9 cellular contexts compared by ENCODE assay signal in the genomic region with DNA sequence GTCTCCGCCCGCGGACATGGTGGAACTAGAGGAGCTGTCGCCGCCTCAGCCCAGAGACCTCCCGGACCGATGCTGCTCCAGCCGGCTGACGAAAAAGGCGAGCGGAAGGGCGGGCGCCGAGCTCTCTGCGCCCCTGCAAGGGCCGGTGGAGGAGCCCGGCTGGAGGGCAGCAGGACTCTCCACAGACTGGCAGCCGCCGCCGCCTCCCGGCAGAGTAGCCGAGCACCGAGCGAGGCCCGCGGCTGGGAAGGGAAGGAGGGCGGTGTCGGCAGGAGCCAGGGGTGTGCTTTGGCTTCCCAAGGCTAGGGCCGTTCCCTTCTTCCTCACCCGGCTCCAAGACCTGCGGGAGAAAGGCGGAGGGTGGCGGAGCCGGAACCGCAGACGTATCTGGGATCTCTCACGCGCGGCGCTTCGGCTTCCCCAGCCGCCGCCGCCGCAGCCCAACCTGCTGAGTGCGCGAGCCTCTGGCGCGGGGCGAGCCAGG. TPM values are rescaled to one million over a fixed set of nuclear protein-coding genes. Genes with fewer than 3 reads are reported as not detected.
DNase-seq lines count a peak whose midpoint lies in the region; ATAC-seq, FAIRE-seq and TF ChIP-seq lines count a peak whose summit lies in the region.
"Not testable (repeated sequence)": the region's sequence is repeated elsewhere in the genome, so short reads cannot be mapped to it uniquely, and the experiment has no call there.
"Had no signal": no experiment of that assay in that cellular context is flagged by ENCODE, and none has a peak within 500 bp of the region (broad histone marks: within the 10 kb centered on the region; RNA-seq: fewer than 3 reads in every experiment).

A gene (minus strand): TSS at position 466 of the 484 bp plus-strand sequence. CDS start 448 bp downstream, at position 18.

- H3K4me1 Mint-ChIP-seq in activated naive CD8-positive, alpha-beta T cell (ENCODE audit: low read depth), result not testable (repeated sequence)
- H3K4me1 Mint-ChIP-seq in naive thymus-derived CD8-positive, alpha-beta T cell, result peaks cover 6 to 15% (median 9%) of the 10 kb centered on the region in 4 donors

- not testable (repeated sequence) for TF ChIP-seq EP300 in H1 (IDR thresholded peaks at IDR 0.05; ENCODE audit: borderline replicate concordance in 1 of 2, low read depth in 2 of 2, low read length in 2 of 2)

- not testable (repeated sequence) for H4K91ac ChIP-seq in H1 (replicated peaks; ENCODE audit: insufficient read length, low read length)

- H3K23me2 ChIP-seq in H1 (ENCODE audit: low read depth, low read length), result not testable (repeated sequence)

- not testable (repeated sequence) for H2BK20ac ChIP-seq in H1 (ENCODE audit: low read length)

- WGBS in H1 (ENCODE audit: extremely low coverage in 1 of 2, insufficient coverage in 1 of 2, insufficient read length in 1 of 2, insufficient replicate concordance in 2 of 2, low coverage in 1 of 2, low lambda C conversion rate in 2 of 2, missing lambda C conversion rate in 1 of 2), 2 experiments, result 3% methylated on average over 30 of the region's 50 CpGs; no CpG with 5 or more reads in 1 of the 2 experiments

- in situ Hi-C loops in Panc1 (cut with HindIII; ENCODE audit: low pct_unique_long_range_greater_than_20kb, low sequenced_read_pairs), result not testable (repeated sequence)

- H3K27me3 Mint-ChIP-seq in activated naive CD8-positive, alpha-beta T cell, result peaks cover 31% of the 10 kb centered on the region
- H3K27me3 Mint-ChIP-seq in naive thymus-derived CD8-positive, alpha-beta T cell, result peaks cover 24 to 75% (median 41%) of the 10 kb centered on the region in 5 donors

- H3K79me1 ChIP-seq in H1 (ENCODE audit: low read depth, low read length), result not testable (repeated sequence)

- H3K9ac ChIP-seq in H1 (replicated peaks in 1 of 4; ENCODE audit: extremely low read depth in 1 of 4, low read depth in 3 of 4, low read length in 3 of 4); iPS-15b (ENCODE audit: low read depth, low read length); skeletal muscle satellite cell (ENCODE audit: low read depth, low read length): not testable (repeated sequence)

- H3K36me3 Mint-ChIP-seq in activated naive CD8-positive, alpha-beta T cell, result not testable (repeated sequence)
- peaks cover 0 to 11% (median 2%) of the 10 kb centered on the region in 3 donors for H3K36me3 Mint-ChIP-seq in naive thymus-derived CD8-positive, alpha-beta T cell

- not testable (repeated sequence) for TF ChIP-seq POLR2A in H1 (IDR thresholded peaks at IDR 0.05; ENCODE audit: control extremely low read depth in 1 of 2, low read depth in 2 of 2, low read length in 2 of 2)

- H2BK15ac ChIP-seq in H1 (ENCODE audit: low read length), result not testable (repeated sequence)

- H2AFZ ChIP-seq in ACC112 (ENCODE audit: low read length, unreplicated experiment), result peak within 1 kb of the TSS; percentile 14
- not testable (repeated sequence) for H2AFZ ChIP-seq in H1 (ENCODE audit: low read length)

- CTCF ChIA-PET in Panc1 (lab: Charles Lee) (interaction anchor here (0.8 kb wide), 1 partner anchor 31 kb away, joined by 4 read pairs; no protein-coding TSS in a partner anchor), H1 (lab: Charles Lee; ENCODE audit: partially characterized antibody) (interaction anchor here (0.6 kb wide), 1 partner anchor 57 kb away, joined by 3 read pairs; no protein-coding TSS in a partner anchor)

- H2BK12ac ChIP-seq in H1 (ENCODE audit: low read depth, low read length), result not testable (repeated sequence)

- not testable (repeated sequence) for H4K8ac ChIP-seq in H1 (ENCODE audit: extremely low read depth, insufficient read depth, low read length)

- intact Hi-C loops in Panc1 (cut with micrococcal nuclease; ENCODE audit: unreplicated experiment), result not testable (repeated sequence)

- not testable (repeated sequence) for H3K79me2 ChIP-seq in ACC112 (ENCODE audit: control insufficient read depth, insufficient read depth, low read length, unreplicated experiment); H1 (ENCODE audit: control insufficient read depth in 1 of 2, insufficient read depth in 2 of 2, low read length in 2 of 2)

- not testable (repeated sequence) for FAIRE-seq in H1 (lab: Jason Lieb, UNC)

- H2BK5ac ChIP-seq in H1 (ENCODE audit: low read depth, low read length), result not testable (repeated sequence)

- not testable (repeated sequence) for DNase-seq in Panc1 (ENCODE audit: low read depth, low spot score); naive thymus-derived CD8-positive, alpha-beta T cell
- DNase-seq in H1 (ENCODE audit: low read depth in 1 of 2, low spot score in 2 of 2), result peak; percentile 10 to 77

- ATAC-seq in HG02610 (IDR thresholded peaks at IDR 0.05; ENCODE audit: unreplicated experiment) (peak; percentile 41), Panc1 (peak; percentile 88)
- peak; percentile 30 to 35 for ATAC-seq in naive thymus-derived CD8-positive, alpha-beta T cell

- H3K4me3 Mint-ChIP-seq in activated naive CD8-positive, alpha-beta T cell, result peak within 1 kb of the TSS; percentile 76
- peak within 1 kb of the TSS in 7 of 10 donors; percentile 1 to 64 (median 57) for H3K4me3 Mint-ChIP-seq in naive thymus-derived CD8-positive, alpha-beta T cell

- not testable (repeated sequence) for H2AK5ac ChIP-seq in H1 (ENCODE audit: low read depth, low read length)

- not testable (repeated sequence) for H3K23ac ChIP-seq in H1 (ENCODE audit: insufficient read length)

- POLR2A ChIA-PET in Panc1 (lab: Charles Lee); H1 (lab: Charles Lee; ENCODE audit: partially characterized antibody); naive thymus-derived CD8-positive, alpha-beta T cell (lab: Charles Lee): not testable (repeated sequence)

- H3K4me3 ChIP-seq in ACC112 (ENCODE audit: low read depth, low read length), result 0 out of 2 replicates have a peak within 1 kb of the TSS, but pooled peaks have one; percentile 33
- peak within 1 kb of the TSS; percentile 27 to 33 for H3K4me3 ChIP-seq in Panc1 (ENCODE audit: low read depth in 2 of 2, low read length in 2 of 2)
- peak within 1 kb of the TSS; percentile 24 to 56 (median 32); a peak in 6 of 8 replicates for H3K4me3 ChIP-seq in H1 (ENCODE audit: extremely low read depth in 1 of 4, insufficient read depth in 2 of 4, low read depth in 3 of 4, low read length in 4 of 4)
- peak within 1 kb of the TSS; percentile 46 for H3K4me3 ChIP-seq in iPS-15b (ENCODE audit: low read depth, low read length)
- H3K4me3 ChIP-seq in skeletal muscle satellite cell (ENCODE audit: low read length), result not testable (repeated sequence)

- not testable (repeated sequence) for H3K14ac ChIP-seq in H1 (ENCODE audit: insufficient read length)

- not testable (repeated sequence) for TF ChIP-seq RAD21 in H1 (IDR thresholded peaks at IDR 0.05 in 1 of 2, conservative IDR thresholded peaks at IDR 0.05 in 1 of 2; ENCODE audit: low read depth in 2 of 2, low read length in 2 of 2)

- not testable (repeated sequence) for H3K27ac Mint-ChIP-seq in activated naive CD8-positive, alpha-beta T cell
- H3K27ac Mint-ChIP-seq in naive thymus-derived CD8-positive, alpha-beta T cell, result peak within 1 kb of the TSS in 1 of 10 donors; percentile 63

- not testable (repeated sequence) for H3K4me1 ChIP-seq in ACC112 (ENCODE audit: control insufficient read depth, insufficient read depth, low read length, unreplicated experiment); Panc1 (ENCODE audit: control insufficient read depth, insufficient read depth, low read length); H1 (replicated peaks in 1 of 4; ENCODE audit: control insufficient read depth in 3 of 4, insufficient read depth in 4 of 4, low read length in 3 of 4); iPS-15b (ENCODE audit: control insufficient read depth, insufficient read depth, low read length); skeletal muscle satellite cell (ENCODE audit: control insufficient read depth, insufficient read depth, low read length)

- not testable (repeated sequence) for H2BK120ac ChIP-seq in H1 (replicated peaks; ENCODE audit: low read depth, low read length)

- not testable (repeated sequence) for TF ChIP-seq CTCF in Panc1 (IDR thresholded peaks at IDR 0.05); H1 (IDR thresholded peaks at IDR 0.05; ENCODE audit: control extremely low read depth in 1 of 3, insufficient read depth in 1 of 3, low read depth in 1 of 3, low read length in 3 of 3)

- not testable (repeated sequence) for H3K9me3 ChIP-seq in Panc1 (ENCODE audit: control insufficient read depth, insufficient read depth, low read depth, low read length); H1 (ENCODE audit: insufficient read depth in 2 of 2, low read depth in 1 of 2, low read length in 1 of 2); iPS-15b (ENCODE audit: control insufficient read depth, insufficient read depth, low read length); skeletal muscle satellite cell (replicated peaks; ENCODE audit: low read length)

- peak within 1 kb of the TSS; percentile 62 to 69 for H3K4me2 ChIP-seq in H1 (ENCODE audit: insufficient read depth in 1 of 2, low read depth in 2 of 2, low read length in 2 of 2)
- peak within 1 kb of the TSS; percentile 65 for H3K4me2 ChIP-seq in skeletal muscle satellite cell (ENCODE audit: low read length)

- not testable (repeated sequence) for H4K5ac ChIP-seq in H1 (ENCODE audit: insufficient read length, low read depth, low read length)

- not testable (repeated sequence) for H3K4ac ChIP-seq in H1 (replicated peaks; ENCODE audit: insufficient read length, low read depth, low read length)

- BruUV-seq in Panc1 (replicated peaks; lab: Mats Ljungman, UMichigan), result not testable (repeated sequence)

- H3K9me3 Mint-ChIP-seq in activated naive CD8-positive, alpha-beta T cell (ENCODE audit: low read depth); naive thymus-derived CD8-positive, alpha-beta T cell: not testable (repeated sequence)

- H4K20me1 ChIP-seq in H1 (replicated peaks in 1 of 2; ENCODE audit: control insufficient read depth in 1 of 2, insufficient read depth in 2 of 2, low read length in 2 of 2), result not testable (repeated sequence)

- H3K18ac ChIP-seq in H1 (ENCODE audit: extremely low read depth, low read length), result not testable (repeated sequence)

- H3K27ac ChIP-seq in ACC112 (ENCODE audit: low read depth, low read length); Panc1 (ENCODE audit: low read length); H1 (ENCODE audit: low read depth, low read length): not testable (repeated sequence)

- H3K36me3 ChIP-seq in ACC112 (ENCODE audit: insufficient read depth, low read length); Panc1 (ENCODE audit: control insufficient read depth, insufficient read depth, low read length); H1 (ENCODE audit: control insufficient read depth in 2 of 4, insufficient read depth in 4 of 4, low read length in 3 of 4); iPS-15b (ENCODE audit: control insufficient read depth, insufficient read depth, low read length); skeletal muscle satellite cell (ENCODE audit: insufficient read depth, low read length): not testable (repeated sequence)

- H3K56ac ChIP-seq in H1 (replicated peaks; ENCODE audit: insufficient read length, low read depth, low read length), result not testable (repeated sequence)

- peaks cover 17% of the 10 kb centered on the region for H3K27me3 ChIP-seq in ACC112 (ENCODE audit: insufficient read depth, low read length)
- H3K27me3 ChIP-seq in Panc1 (ENCODE audit: control insufficient read depth, insufficient read depth, low read length); skeletal muscle satellite cell (ENCODE audit: control insufficient read depth, insufficient read depth, low read length): not testable (repeated sequence)
- H3K27me3 ChIP-seq in H1 (replicated peaks in 1 of 4; ENCODE audit: control insufficient read depth in 3 of 4, extremely low read depth in 1 of 4, insufficient read depth in 3 of 4, low read length in 3 of 4), result peaks cover 0 to 10% (median 3%) of the 10 kb centered on the region in 4 experiments; a peak in 5 of 7 replicates
- H3K27me3 ChIP-seq in iPS-15b (ENCODE audit: control insufficient read depth, insufficient read depth, low read length), result peaks cover 19% of the 10 kb centered on the region

RNA-seq across cellular contexts. Expression of the gene that starts here (rescaled TPM):
- not detected for total RNA-seq in Panc1 (2021; ENCODE audit: unreplicated experiment)
- polyA plus RNA-seq in Panc1 (2012; ENCODE audit: insufficient read length), result 2.0 TPM
- 0.17 and 0.22 TPM in 2 replicates for total RNA-seq in H1 (2021; fragmentation: NEBNext Ultra II Directional; extraction: Animal tissue kit (Norgen Biotek cat#: 25700))
- polyA plus RNA-seq in H1 (2011; rRNA removed), result 0.05 and 0.06 TPM in 2 replicates
- 0.05 TPM for polyA plus RNA-seq in H1 (2011; cell fraction: cytosol; rRNA removed)
- not detected for polyA plus RNA-seq in H1 (2011; cell fraction: nucleus; rRNA removed)
- 0.05 to 0.10 TPM in 2 of 4 replicates, not detected in the others for polyA plus RNA-seq in H1 (2012, experiment 1 of 2)
- not detected for polyA plus RNA-seq in H1 (2012, experiment 2 of 2)
- polyA plus RNA-seq in H1 (2013, experiment 1 of 2), result 0.02 TPM
- 0.02 TPM for polyA plus RNA-seq in H1 (2013, experiment 2 of 2)
- polyA minus RNA-seq in H1 (2011; rRNA and poly(A)+ RNA removed), result 0.07 and 0.13 TPM in 2 replicates
- not detected for polyA minus RNA-seq in H1 (2011; cell fraction: cytosol; rRNA and poly(A)+ RNA removed)
- not detected for polyA minus RNA-seq in H1 (2011; cell fraction: nucleus; rRNA and poly(A)+ RNA removed)
- total RNA-seq in naive thymus-derived CD8-positive, alpha-beta T cell, result not detected
- not detected for polyA plus RNA-seq in naive thymus-derived CD8-positive, alpha-beta T cell
- total RNA-seq in skeletal muscle satellite cell (2012; rRNA removed), result not detected in 2 replicates
- total RNA-seq: MCF 10A had no signal

Comparison
In these comparisons a context has a peak if more than half of its experiments do, and no peak if none do; other contexts are left out.
1. Peak in DNase-seq, H3K4me3 ChIP-seq and H3K4me2 ChIP-seq in H1; RNA of the gene not detected or under 1 TPM.
2. Peak in ATAC-seq in naive thymus-derived CD8-positive, alpha-beta T cell; RNA of the gene not detected or under 1 TPM.
3. ATAC-seq: peak in every context shown above with its lines; median percentile 88 in Panc1; 41 in HG02610; 32 in naive thymus-derived CD8-positive, alpha-beta T cell.